Comparison of ENCODE assay signal across 30 cellular contexts in the genomic region with DNA sequence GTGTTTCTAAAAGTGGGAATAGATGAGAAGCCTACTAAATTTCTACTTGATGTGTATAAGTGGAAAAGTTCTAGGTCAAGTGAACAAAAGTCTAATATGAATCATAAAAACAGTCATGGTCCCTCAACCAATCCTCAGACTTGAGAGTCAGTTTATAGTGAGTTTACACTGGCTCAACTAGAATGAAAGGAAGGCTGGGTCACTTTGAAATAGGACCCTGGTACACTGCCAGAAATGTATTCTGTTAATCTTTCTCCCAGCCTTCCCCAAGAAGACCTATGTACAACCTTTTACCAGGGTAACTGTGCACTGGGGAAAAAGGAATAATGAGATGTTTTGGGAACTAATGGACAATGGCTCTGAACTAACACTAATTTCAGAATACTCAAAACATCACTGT.
"Had no signal": no experiment of that assay in that cellular context is flagged by ENCODE, and none has a peak within 500 bp of the region (broad histone marks: within the 10 kb centered on the region; RNA-seq: fewer than 3 reads in every experiment).

No MANE protein-coding gene starts in this region.

- H3K27me3 Mint-ChIP-seq: memory B cell; naive thymus-derived CD4-positive, alpha-beta T cell; progenitor cell of endocrine pancreas; stimulated activated naive B cell treated with anti-CD40 and anti-IgM and Interleukin-4, amounts not matched to agents 10 μg/mL and 1 μg/mL and 100 μg/mL, for 72 hours had no signal

- H3K4me3 ChIP-seq: heart left ventricle, lung, mucosa of descending colon, right atrium auricular region, skin epidermis, stomach, testis, thyroid gland, transverse colon, upper lobe of left lung, vagina had no signal

- H3K36me3 ChIP-seq: right atrium auricular region, stomach, transverse colon, upper lobe of left lung, vagina had no signal

- H3K4me3 Mint-ChIP-seq: memory B cell; natural killer cell treated with Interleukin-12 subunit alpha and Interleukin-12 subunit beta and Interleukin-15 and Interleukin-18, amount 100 ng/mL, for 72 hours; stimulated activated naive B cell treated with anti-CD40 and anti-IgM and Interleukin-4, amounts not matched to agents 10 μg/mL and 1 μg/mL and 100 μg/mL, for 72 hours had no signal

- H3K4me1 ChIP-seq: stomach had no signal

- FAIRE-seq: islet of Langerhans, kidney had no signal

- H3K9me3 Mint-ChIP-seq: immature natural killer cell; memory B cell; naive thymus-derived CD4-positive, alpha-beta T cell; natural killer cell treated with Interleukin-12 subunit alpha and Interleukin-12 subunit beta and Interleukin-15 and Interleukin-18, amount 100 ng/mL, for 72 hours; stimulated activated naive B cell treated with anti-CD40 and anti-IgM and Interleukin-4, amounts not matched to agents 10 μg/mL and 1 μg/mL and 100 μg/mL, for 72 hours had no signal

- DNase-seq: heart left ventricle; hypothalamus; immature natural killer cell; kidney; left ventricle myocardium superior; midbrain; mucosa of descending colon; naive thymus-derived CD4-positive, alpha-beta T cell; nucleus accumbens; stimulated activated CD4-positive, alpha-beta T cell treated with anti-CD3 and anti-CD28 coated beads, Interleukin-12 subunit alpha, Interleukin-12 subunit beta, amount 100 ng/mL, for 4 hours; stimulated activated CD4-positive, alpha-beta T cell treated with anti-CD3 and anti-CD28 coated beads, Interleukin-15, amount 100 ng/mL, for 24 hours; stimulated activated CD4-positive, alpha-beta T cell treated with anti-CD3 and anti-CD28 coated beads, Interleukin-2, amount 100 ng/mL, for 24 hours; stimulated activated CD4-positive, alpha-beta T cell treated with anti-CD3 and anti-CD28 coated beads, Interleukin-4, amount 100 ng/mL, for 1 hour; stimulated activated naive B cell treated with anti-CD40 and anti-IgM and Interleukin-4, amounts not matched to agents 10 μg/mL and 1 μg/mL and 100 μg/mL, for 72 hours; stimulated activated naive CD8-positive, alpha-beta T cell treated with anti-CD3 and anti-CD28 coated beads, Interleukin-15, Interleukin-2, amounts not matched to agents 100 U/mL and 50 U/mL, for 24 hours; stomach; testis; thyroid gland; transverse colon; upper lobe of left lung had no signal

- H2AFZ ChIP-seq: parathyroid adenoma had no signal

- ATAC-seq: heart left ventricle; left ventricle myocardium superior; mucosa of descending colon; naive thymus-derived CD4-positive, alpha-beta T cell; natural killer cell treated with Interleukin-12 subunit alpha and Interleukin-12 subunit beta and Interleukin-15 and Interleukin-18, amount 100 ng/mL, for 72 hours; sciatic nerve had no signal

- H3K27me3 ChIP-seq: heart left ventricle, right atrium auricular region, stomach, testis, thyroid gland, transverse colon, upper lobe of left lung, vagina had no signal

- H3K9me3 ChIP-seq: heart left ventricle, mucosa of descending colon, right atrium auricular region, stomach, testis, thyroid gland, transverse colon, upper lobe of left lung, vagina had no signal

- H3K27ac Mint-ChIP-seq: immature natural killer cell; memory B cell; natural killer cell treated with Interleukin-12 subunit alpha and Interleukin-12 subunit beta and Interleukin-15 and Interleukin-18, amount 100 ng/mL, for 72 hours; progenitor cell of endocrine pancreas; stimulated activated naive B cell treated with anti-CD40 and anti-IgM and Interleukin-4, amounts not matched to agents 10 μg/mL and 1 μg/mL and 100 μg/mL, for 72 hours had no signal

- H3K27ac ChIP-seq: heart left ventricle, parathyroid adenoma, right atrium auricular region, stomach, testis, transverse colon, vagina had no signal

- H3K9ac ChIP-seq: parathyroid adenoma had no signal
